Comparison of ENCODE assay signal across 8 cellular contexts in genomic region chr17:35448214-35448898, GRCh38. TPM values are rescaled to one million over a fixed set of nuclear protein-coding genes. Genes with fewer than 3 reads are reported as not detected.
DNase-seq lines count a peak whose midpoint lies in the region; ATAC-seq, FAIRE-seq and TF ChIP-seq lines count a peak whose summit lies in the region.

SLFN13 (minus strand) TSS chr17:35448766; CDS start chr17:35445680, 3,086 bp downstream.

- CTCF ChIA-PET in activated CD4-positive, alpha-beta memory T cell treated with anti-CD3 and anti-CD28 coated beads, Interleukin-2, amount 10 ng/mL, durations not matched to agents 7 days and 5 days (lab: Charles Lee), result interaction anchor here (0.6 to 2.0 kb wide), 7 partner anchors 9 to 136 kb away, joined by 3 to 8 read pairs (median 4); no protein-coding TSS in a partner anchor
- CTCF ChIA-PET in H1 (lab: Charles Lee; ENCODE audit: partially characterized antibody), result interaction anchor here (0.7 to 2.0 kb wide), 8 partner anchors 10 to 136 kb away, joined by 3 to 6 read pairs (median 3); no protein-coding TSS in a partner anchor

- H3K14ac ChIP-seq in H1 (ENCODE audit: insufficient read length), result no peak within 1 kb of the TSS

- TF ChIP-seq EP300 in H1 (IDR thresholded peaks at IDR 0.05; ENCODE audit: borderline replicate concordance in 1 of 2, low read depth in 2 of 2, low read length in 2 of 2), result no peak

- WGBS in H1 (ENCODE audit: extremely low coverage in 1 of 2, insufficient coverage in 1 of 2, insufficient read length in 1 of 2, insufficient replicate concordance in 2 of 2, low coverage in 1 of 2, low lambda C conversion rate in 2 of 2, missing lambda C conversion rate in 1 of 2), 2 experiments, result 1% methylated on average over 32 of the region's 44 CpGs; no CpG with 5 or more reads in 1 of the 2 experiments

- no peaks in the 10 kb centered on the region for H3K27me3 Mint-ChIP-seq in activated CD4-positive, alpha-beta memory T cell treated with anti-CD3 and anti-CD28 coated beads, Interleukin-2, amount 10 ng/mL, durations not matched to agents 7 days and 5 days

- H3K4me1 ChIP-seq in H1 (replicated peaks in 1 of 4; ENCODE audit: control insufficient read depth in 3 of 4, insufficient read depth in 4 of 4, low read length in 3 of 4), result peaks cover 0 to 4% (median 4%) of the 10 kb centered on the region in 4 experiments; a peak in 5 of 7 replicates

- H4K20me1 ChIP-seq in H1 (replicated peaks in 1 of 2; ENCODE audit: control insufficient read depth in 1 of 2, insufficient read depth in 2 of 2, low read length in 2 of 2), result peaks cover 0 to 5% of the 10 kb centered on the region in 2 experiments

- TF ChIP-seq POLR2A in H1 (IDR thresholded peaks at IDR 0.05; ENCODE audit: control extremely low read depth in 1 of 2, low read depth in 2 of 2, low read length in 2 of 2), result peak; percentile 56 to 85

- H2BK12ac ChIP-seq in H1 (ENCODE audit: low read depth, low read length), result peak within 1 kb of the TSS; percentile 94; the same call in 1 of the 2 replicates

- peak within 1 kb of the TSS; percentile 9 for H3K56ac ChIP-seq in H1 (replicated peaks; ENCODE audit: insufficient read length, low read depth, low read length)

- H4K8ac ChIP-seq in H1 (ENCODE audit: extremely low read depth, insufficient read depth, low read length), result peak within 1 kb of the TSS; percentile 86; the same call in 1 of the 2 replicates

- no peak within 1 kb of the TSS for H3K4ac ChIP-seq in H1 (replicated peaks; ENCODE audit: insufficient read length, low read depth, low read length)

- 0 out of 2 replicates have a peak within 1 kb of the TSS, but pooled peaks have one; percentile 80 for H2BK20ac ChIP-seq in H1 (ENCODE audit: low read length)

- H3K27me3 ChIP-seq in H1 (replicated peaks in 1 of 4; ENCODE audit: control insufficient read depth in 3 of 4, extremely low read depth in 1 of 4, insufficient read depth in 3 of 4, low read length in 3 of 4), result peaks cover 7 to 57% (median 40%) of the 10 kb centered on the region in 4 experiments

- H4K91ac ChIP-seq in H1 (replicated peaks; ENCODE audit: insufficient read length, low read length), result peak within 1 kb of the TSS; percentile 70

- TF ChIP-seq CTCF in H1 (IDR thresholded peaks at IDR 0.05; ENCODE audit: control extremely low read depth in 1 of 3, insufficient read depth in 1 of 3, low read depth in 1 of 3, low read length in 3 of 3), result no peak

- peak within 1 kb of the TSS; percentile 70 for H3K4me3 Mint-ChIP-seq in activated CD4-positive, alpha-beta memory T cell treated with anti-CD3 and anti-CD28 coated beads, Interleukin-2, amount 10 ng/mL, durations not matched to agents 7 days and 5 days

- DNase-seq in NCI-H2227 treated with DMSO at 0.1 percent for 48 hours (lab: John Stamatoyannopoulos, UW) (peak; percentile 65), H1 (ENCODE audit: low read depth in 1 of 2, low spot score in 2 of 2) (peak; percentile 73 to 84), mucosa of gallbladder (ENCODE audit: low spot score) (peak; percentile 85), NCI-H526 treated with DMSO at 0.1 percent for 48 hours (lab: John Stamatoyannopoulos, UW) (no peak)
- DNase-seq in activated CD4-positive, alpha-beta memory T cell treated with anti-CD3 and anti-CD28 coated beads, Interleukin-2, amount 10 ng/mL, durations not matched to agents 7 days and 5 days, result peak; percentile 91
- DNase-seq in stimulated activated CD8-positive, alpha-beta memory T cell treated with anti-CD3 and anti-CD28 coated beads, Interleukin-4, amount 100 ng/mL, for 48 hours, result peak; percentile 95

- peaks cover 25% of the 10 kb centered on the region for H3K4me1 Mint-ChIP-seq in activated CD4-positive, alpha-beta memory T cell treated with anti-CD3 and anti-CD28 coated beads, Interleukin-2, amount 10 ng/mL, durations not matched to agents 7 days and 5 days

- H3K79me1 ChIP-seq in H1 (ENCODE audit: low read depth, low read length), result no peaks in the 10 kb centered on the region

- peak; percentile 69 for FAIRE-seq in H1 (lab: Jason Lieb, UNC)

- peak within 1 kb of the TSS; percentile 71 to 92 for H3K4me2 ChIP-seq in H1 (ENCODE audit: insufficient read depth in 1 of 2, low read depth in 2 of 2, low read length in 2 of 2)

- H3K36me3 ChIP-seq in H1 (ENCODE audit: control insufficient read depth in 2 of 4, insufficient read depth in 4 of 4, low read length in 3 of 4), result peaks cover 0 to 4% (median 2%) of the 10 kb centered on the region in 4 experiments; a peak in 3 of 8 replicates

- H4K5ac ChIP-seq in H1 (ENCODE audit: insufficient read length, low read depth, low read length), result no peak within 1 kb of the TSS

- peak within 1 kb of the TSS; percentile 71; the same call in 1 of the 2 replicates for H3K27ac ChIP-seq in H1 (ENCODE audit: low read depth, low read length)

- peak within 1 kb of the TSS; percentile 72 for H3K27ac Mint-ChIP-seq in activated CD4-positive, alpha-beta memory T cell treated with anti-CD3 and anti-CD28 coated beads, Interleukin-2, amount 10 ng/mL, durations not matched to agents 7 days and 5 days

- peaks cover 4% of the 10 kb centered on the region; the same call in 1 of the 2 replicates for H3K23me2 ChIP-seq in H1 (ENCODE audit: low read depth, low read length)

- no peaks in the 10 kb centered on the region for H3K9me3 Mint-ChIP-seq in activated CD4-positive, alpha-beta memory T cell treated with anti-CD3 and anti-CD28 coated beads, Interleukin-2, amount 10 ng/mL, durations not matched to agents 7 days and 5 days

- H3K9me3 ChIP-seq in H1 (ENCODE audit: insufficient read depth in 2 of 2, low read depth in 1 of 2, low read length in 1 of 2), result no peaks in the 10 kb centered on the region

- H3K4me3 ChIP-seq in H1 (ENCODE audit: extremely low read depth in 1 of 4, insufficient read depth in 2 of 4, low read depth in 3 of 4, low read length in 4 of 4), result peak within 1 kb of the TSS; percentile 42 to 64 (median 52)

- no peak within 1 kb of the TSS for H2BK120ac ChIP-seq in H1 (replicated peaks; ENCODE audit: low read depth, low read length)

- H3K23ac ChIP-seq in H1 (ENCODE audit: insufficient read length), result no peak within 1 kb of the TSS

- H3K36me3 Mint-ChIP-seq in activated CD4-positive, alpha-beta memory T cell treated with anti-CD3 and anti-CD28 coated beads, Interleukin-2, amount 10 ng/mL, durations not matched to agents 7 days and 5 days (ENCODE audit: low read depth), result peaks cover 70% of the 10 kb centered on the region

- H3K18ac ChIP-seq in H1 (ENCODE audit: extremely low read depth, low read length), result peak within 1 kb of the TSS; percentile 60

- TF ChIP-seq RAD21 in H1 (IDR thresholded peaks at IDR 0.05 in 1 of 2, conservative IDR thresholded peaks at IDR 0.05 in 1 of 2; ENCODE audit: low read depth in 2 of 2, low read length in 2 of 2), result no peak; a peak in 1 of 4 replicates

- H2AFZ ChIP-seq in H1 (ENCODE audit: low read length), result peak within 1 kb of the TSS; percentile 77; the same call in 1 of the 2 replicates

- H2BK5ac ChIP-seq in H1 (ENCODE audit: low read depth, low read length), result peak within 1 kb of the TSS; percentile 67; the same call in 1 of the 2 replicates

- no peak within 1 kb of the TSS for H2AK5ac ChIP-seq in H1 (ENCODE audit: low read depth, low read length)

- H3K79me2 ChIP-seq in H1 (ENCODE audit: control insufficient read depth in 1 of 2, insufficient read depth in 2 of 2, low read length in 2 of 2), result no peaks in the 10 kb centered on the region

- H3K9ac ChIP-seq in H1 (replicated peaks in 1 of 4; ENCODE audit: extremely low read depth in 1 of 4, low read depth in 3 of 4, low read length in 3 of 4), result peak within 1 kb of the TSS in 3 of 4 experiments; percentile 72 to 79 (median 78); a peak in 6 of 7 replicates

- peak within 1 kb of the TSS; percentile 61; the same call in 1 of the 2 replicates for H2BK15ac ChIP-seq in H1 (ENCODE audit: low read length)

- POLR2A ChIA-PET in activated CD4-positive, alpha-beta memory T cell treated with anti-CD3 and anti-CD28 coated beads, Interleukin-2, amount 10 ng/mL, durations not matched to agents 7 days and 5 days (lab: Charles Lee), result interaction anchor here (0.8 to 2.7 kb wide), 13 partner anchors 9 to 207 kb away, joined by 3 to 14 read pairs (median 7); partner anchors contain the start of genes SLFN11, SLFN12, SLFN12L and SLFN5
- POLR2A ChIA-PET in H1 (lab: Charles Lee; ENCODE audit: partially characterized antibody), result interaction anchor here (1.0 to 3.5 kb wide), 9 partner anchors 9 to 102 kb away, joined by 3 to 38 read pairs (median 4); partner anchors contain the start of gene SLFN12

- ATAC-seq in GM18498 (IDR thresholded peaks at IDR 0.05; ENCODE audit: unreplicated experiment) (peak; percentile 75), HG02870 (IDR thresholded peaks at IDR 0.05; ENCODE audit: unreplicated experiment) (peak; percentile 61)

TF ChIP-seq in H1, 55 proteins besides CTCF, POLR2A, EP300 and RAD21 (continues in another document):
- peak; percentile 70 for TF ChIP-seq TAF1 (IDR thresholded peaks at IDR 0.05; ENCODE audit: low read depth, low read length)
- TF ChIP-seq SP1 (IDR thresholded peaks at IDR 0.05; ENCODE audit: low read depth, low read length), result peak; percentile 76; the same call in 1 of the 2 replicates
- peak; percentile 81 for TF ChIP-seq ASH2L (IDR thresholded peaks at IDR 0.05; ENCODE audit: low read length)
- TF ChIP-seq CREB1 (IDR thresholded peaks at IDR 0.05), result no peak
- TF ChIP-seq MAX (IDR thresholded peaks at IDR 0.05), result peak; percentile 96; the same call in 1 of the 2 replicates
- TF ChIP-seq POLR2AphosphoS5 (IDR thresholded peaks at IDR 0.05; ENCODE audit: low read depth, low read length), result peak; percentile 60
- peak; percentile 95 for TF ChIP-seq KDM4A (IDR thresholded peaks at IDR 0.05; ENCODE audit: low read depth, low read length, severe bottlenecking)
- TF ChIP-seq EGR1 (IDR thresholded peaks at IDR 0.05; ENCODE audit: borderline replicate concordance, low read depth, low read length), result peak; percentile 89
- TF ChIP-seq SRF (IDR thresholded peaks at IDR 0.05; ENCODE audit: low read depth, low read length), result peak; percentile 76

RNA-seq across cellular contexts. Expression of gene SLFN13, which starts in this region (rescaled TPM):
- total RNA-seq in activated CD4-positive, alpha-beta memory T cell treated with anti-CD3 and anti-CD28 coated beads, Interleukin-2, amount 10 ng/mL, durations not matched to agents 7 days and 5 days, result 10 to 100 TPM; 82.6 to 96.7 TPM
- 27.5 and 28.1 TPM in 2 replicates for total RNA-seq in H1 (2021; fragmentation: NEBNext Ultra II Directional; extraction: Animal tissue kit (Norgen Biotek cat#: 25700))
- 9.0 and 15.7 TPM in 2 replicates for polyA plus RNA-seq in H1 (2011; rRNA removed)
- 19.3 TPM for polyA plus RNA-seq in H1 (2011; cell fraction: cytosol; rRNA removed)
- 13.6 TPM for polyA plus RNA-seq in H1 (2011; cell fraction: nucleus; rRNA removed)
- 14.5 to 22.7 TPM (median 20.6 TPM) in 4 replicates for polyA plus RNA-seq in H1 (2012, experiment 1 of 2)
- 2.3 TPM for polyA plus RNA-seq in H1 (2012, experiment 2 of 2)
- 9.2 TPM for polyA plus RNA-seq in H1 (2013, experiment 1 of 2)
- 7.3 TPM for polyA plus RNA-seq in H1 (2013, experiment 2 of 2)
- polyA minus RNA-seq in H1 (2011; rRNA and poly(A)+ RNA removed), result 29.7 and 44.5 TPM in 2 replicates
- polyA minus RNA-seq in H1 (2011; cell fraction: cytosol; rRNA and poly(A)+ RNA removed), result 10.2 TPM
- 14.9 TPM for polyA minus RNA-seq in H1 (2011; cell fraction: nucleus; rRNA and poly(A)+ RNA removed)
- 29.1 TPM for total RNA-seq in mucosa of gallbladder
